In the genomic region with DNA sequence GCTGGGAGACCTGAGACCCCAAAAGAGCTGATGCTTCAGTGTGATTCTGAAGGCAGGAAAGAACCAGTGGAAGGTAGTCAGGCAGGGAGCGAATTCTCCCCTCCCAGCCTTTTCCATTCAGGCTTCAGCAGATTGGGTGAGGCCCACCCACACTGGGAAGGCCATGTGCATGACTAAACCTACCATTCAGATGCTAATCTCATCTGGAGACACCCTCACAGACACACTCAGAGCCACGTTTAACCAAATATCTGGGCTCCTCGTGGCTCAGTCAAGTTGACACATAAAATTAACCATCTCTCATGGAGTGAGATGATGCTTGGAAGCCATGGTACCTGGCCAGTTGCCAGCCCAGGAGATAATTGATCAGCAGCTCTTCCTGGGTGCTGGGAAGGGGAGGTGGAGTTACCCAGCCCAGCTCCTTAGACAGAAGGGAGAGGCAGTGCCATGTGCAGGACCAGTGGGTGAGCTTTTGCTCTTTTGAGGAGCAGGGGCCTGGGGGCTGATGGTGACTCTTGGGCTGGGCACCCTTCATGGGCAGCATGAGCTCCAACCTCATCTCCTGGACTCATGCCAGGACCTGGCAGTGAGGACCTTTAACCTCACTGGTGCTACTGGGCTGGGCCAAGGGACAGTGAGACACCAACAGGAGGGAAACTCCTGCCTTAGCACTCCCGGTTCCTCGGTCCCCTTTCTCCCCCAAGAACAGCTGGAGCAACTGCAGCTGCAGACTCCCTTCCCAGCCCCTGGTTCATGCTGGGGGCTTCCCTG, we compare ENCODE assay signal across 1 cellular context.
TF ChIP-seq lines count a peak whose summit lies in the region.

No MANE protein-coding gene starts in this region.

TF ChIP-seq in IMR-90, 13 proteins besides CTCF, POLR2A, EP300 and RAD21 (continued from another document):
- TF ChIP-seq SMC3 (IDR thresholded peaks at IDR 0.05; ENCODE audit: low read depth, low read length) (no peak), MAFK (IDR thresholded peaks at IDR 0.05; ENCODE audit: low read depth, low read length) (no peak), BHLHE40 (IDR thresholded peaks at IDR 0.05; ENCODE audit: low read depth, low read length) (no peak)
